Comparison of ENCODE assay signal across 1 cellular context in the genomic region with DNA sequence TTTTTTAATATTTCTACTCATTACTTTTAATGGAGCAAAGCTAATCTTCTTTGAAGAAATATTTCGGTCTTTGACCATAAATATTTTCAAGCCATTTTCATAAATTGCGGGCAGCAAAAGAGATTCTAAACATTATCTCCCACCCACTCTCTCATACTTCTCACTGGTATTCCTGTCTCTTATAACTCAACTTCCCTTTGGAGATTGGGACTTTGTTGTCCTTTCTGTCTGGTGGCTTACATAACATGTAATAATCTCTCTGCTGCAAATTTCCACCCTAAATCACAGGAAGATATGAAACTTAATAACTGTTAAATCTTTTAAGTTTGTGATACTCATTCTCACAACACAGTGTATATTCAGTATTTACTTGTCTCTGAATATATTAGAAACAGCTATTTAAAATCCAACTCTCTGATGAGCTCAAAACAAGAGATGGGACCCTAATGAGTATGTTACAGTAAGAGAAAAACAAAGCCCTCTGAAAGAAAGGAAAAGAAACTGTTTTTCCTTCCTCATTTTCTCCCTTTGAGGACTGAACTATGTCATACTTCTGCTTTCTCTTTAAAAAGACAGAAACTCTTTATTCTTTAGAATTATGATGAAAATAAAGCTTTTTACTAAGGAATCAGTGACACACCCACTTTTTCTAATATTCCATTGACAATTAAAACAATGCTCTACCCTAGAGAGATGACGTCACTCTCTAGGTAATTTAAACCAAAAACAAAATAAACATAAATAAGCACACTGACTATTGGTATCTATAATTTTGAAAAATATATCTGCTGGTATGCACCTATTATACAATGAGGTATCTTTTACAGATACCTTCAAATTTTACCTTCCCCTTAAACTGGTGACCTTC.
TF ChIP-seq lines count a peak whose summit lies in the region.

No MANE protein-coding gene starts in this region.

TF ChIP-seq in HepG2, 621 proteins besides CTCF, POLR2A, EP300 and RAD21:
- TF ChIP-seq ATF7 (IDR thresholded peaks at IDR 0.05) (peak; percentile 98), ATF7 (CRISPR knock-in tag; IDR thresholded peaks at IDR 0.05) (no peak), CREB1 (IDR thresholded peaks at IDR 0.05) (peak; percentile 94), CREB1 (CRISPR knock-in tag; IDR thresholded peaks at IDR 0.05) (no peak), ZNF253 (CRISPR knock-in tag; IDR thresholded peaks at IDR 0.05; ENCODE audit: borderline replicate concordance) (no peak)
- TF ChIP-seq, protein P1, sequence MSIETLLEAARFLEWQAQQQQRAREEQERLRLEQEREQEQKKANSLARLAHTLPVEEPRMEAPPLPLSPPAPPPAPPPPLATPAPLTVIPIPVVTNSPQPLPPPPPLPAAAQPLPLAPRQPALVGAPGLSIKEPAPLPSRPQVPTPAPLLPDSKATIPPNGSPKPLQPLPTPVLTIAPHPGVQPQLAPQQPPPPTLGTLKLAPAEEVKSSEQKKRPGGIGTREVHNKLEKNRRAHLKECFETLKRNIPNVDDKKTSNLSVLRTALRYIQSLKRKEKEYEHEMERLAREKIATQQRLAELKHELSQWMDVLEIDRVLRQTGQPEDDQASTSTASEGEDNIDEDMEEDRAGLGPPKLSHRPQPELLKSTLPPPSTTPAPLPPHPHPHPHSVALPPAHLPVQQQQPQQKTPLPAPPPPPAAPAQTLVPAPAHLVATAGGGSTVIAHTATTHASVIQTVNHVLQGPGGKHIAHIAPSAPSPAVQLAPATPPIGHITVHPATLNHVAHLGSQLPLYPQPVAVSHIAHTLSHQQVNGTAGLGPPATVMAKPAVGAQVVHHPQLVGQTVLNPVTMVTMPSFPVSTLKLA (IDR thresholded peaks at IDR 0.05), result no peak
